ENCODE assay signal across 1 cellular context in genomic region chr4:6765703-6766102, GRCh38.
A peak's percentile ranks its signal among the peaks of the same experiment; 100 is the strongest.
TF ChIP-seq lines count a peak whose summit lies in the region.

No MANE protein-coding gene starts in this region.

TF ChIP-seq in H1, 55 proteins besides CTCF, POLR2A, EP300 and RAD21:
- TF ChIP-seq EGR1 (IDR thresholded peaks at IDR 0.05; ENCODE audit: borderline replicate concordance, low read depth, low read length) (no peak), KDM1A (IDR thresholded peaks at IDR 0.05; ENCODE audit: borderline replicate concordance, low read length) (peak; percentile 22; the same call in 1 of the 2 replicates)
